ENCODE assay signal across 11 cellular contexts in the genomic region with DNA sequence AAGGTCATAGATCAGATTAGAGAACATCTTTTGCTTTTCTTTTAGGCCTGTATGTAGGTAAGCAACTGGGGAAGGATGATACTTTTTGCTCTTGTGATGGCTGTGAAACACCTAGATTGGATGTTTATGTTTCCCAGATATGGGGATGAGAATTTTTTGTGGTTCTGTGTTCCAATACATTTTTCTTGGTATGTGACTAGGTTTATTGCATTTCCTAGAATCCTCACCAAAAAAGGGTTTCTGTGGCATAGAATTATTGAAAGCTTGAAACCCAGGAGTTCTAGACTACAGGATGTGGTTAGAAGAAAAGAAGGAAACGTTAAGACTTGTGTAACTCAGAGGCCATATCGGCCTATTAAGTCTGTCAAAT. TPM values are rescaled to one million over a fixed set of nuclear protein-coding genes. Genes with fewer than 3 reads are reported as not detected.
A peak's percentile ranks its signal among the peaks of the same experiment; 100 is the strongest.
DNase-seq lines count a peak whose midpoint lies in the region; ATAC-seq, FAIRE-seq and TF ChIP-seq lines count a peak whose summit lies in the region.
"Had no signal": no experiment of that assay in that cellular context is flagged by ENCODE, and none has a peak within 500 bp of the region (broad histone marks: within the 10 kb centered on the region; RNA-seq: fewer than 3 reads in every experiment).

No MANE protein-coding gene starts in this region.

- H3K27me3 ChIP-seq in smooth muscle cell (ENCODE audit: low read depth), result no peaks in the 10 kb centered on the region
- H3K27me3 ChIP-seq: colonic mucosa had no signal

- peaks cover 74% of the 10 kb centered on the region for H3K36me3 Mint-ChIP-seq in activated CD4-positive, alpha-beta T cell treated with anti-CD3 and anti-CD28 coated beads for 36 hours (ENCODE audit: low read depth)
- peaks cover 89% of the 10 kb centered on the region for H3K36me3 Mint-ChIP-seq in activated CD8-positive, alpha-beta T cell treated with anti-CD3 and anti-CD28 coated beads, Interleukin-2, amount 10 ng/mL, durations not matched to agents 7 days and 5 days (ENCODE audit: low read depth)

- no peak for FAIRE-seq in frontal cortex (lab: Jason Lieb, UNC)

- H3K4me3 ChIP-seq in smooth muscle cell (no peak overlapping the region), coronary artery (no peak overlapping the region)
- H3K4me3 ChIP-seq: A549, colonic mucosa, lower lobe of right lung had no signal

- H3K9me3 ChIP-seq in smooth muscle cell (replicated peaks; ENCODE audit: low read depth), result no peaks in the 10 kb centered on the region
- H3K9me3 ChIP-seq: colonic mucosa, lower lobe of right lung had no signal

- intact Hi-C loops in activated CD4-positive, alpha-beta T cell treated with anti-CD3 and anti-CD28 coated beads for 36 hours (cut with DNase I, micrococcal nuclease), result loop anchor here (1.0 to 10.0 kb wide), 15 partner anchors 9 to 942 kb away; no protein-coding TSS in a partner anchor

- H3K27ac ChIP-seq in smooth muscle cell (ENCODE audit: low read depth), result peak overlapping the region; percentile 38
- no peak overlapping the region for H3K27ac ChIP-seq in coronary artery
- H3K27ac ChIP-seq: colonic mucosa, lower lobe of right lung had no signal

- WGBS in smooth muscle cell (ENCODE audit: low lambda C conversion rate), result 51% methylated on average over 2 of the region's 2 CpGs

- H3K27me3 Mint-ChIP-seq in activated CD4-positive, alpha-beta T cell treated with anti-CD3 and anti-CD28 coated beads for 36 hours, result no peaks in the 10 kb centered on the region
- no peaks in the 10 kb centered on the region for H3K27me3 Mint-ChIP-seq in activated CD8-positive, alpha-beta T cell treated with anti-CD3 and anti-CD28 coated beads, Interleukin-2, amount 10 ng/mL, durations not matched to agents 7 days and 5 days (ENCODE audit: low read depth)

- H3K4me1 ChIP-seq in smooth muscle cell (ENCODE audit: low read depth), result no peaks in the 10 kb centered on the region
- H3K4me1 ChIP-seq: A549, colonic mucosa had no signal

- POLR2A ChIA-PET in activated CD4-positive, alpha-beta T cell treated with anti-CD3 and anti-CD28 coated beads for 36 hours (lab: Charles Lee), result interaction anchor here (0.6 to 1.5 kb wide), 3 partner anchors 22 to 185 kb away, joined by 3 to 5 read pairs (median 5); no protein-coding TSS in a partner anchor
- POLR2A ChIA-PET in activated CD8-positive, alpha-beta T cell treated with anti-CD3 and anti-CD28 coated beads, Interleukin-2, amount 10 ng/mL, durations not matched to agents 7 days and 5 days (lab: Charles Lee), result interaction anchor here (1.0 to 2.3 kb wide), 11 partner anchors 10 to 245 kb away, joined by 3 to 14 read pairs (median 3); no protein-coding TSS in a partner anchor

- H3K9ac ChIP-seq in smooth muscle cell (ENCODE audit: low read depth), result no peak overlapping the region

- no peaks in the 10 kb centered on the region for H4K20me1 ChIP-seq in smooth muscle cell (ENCODE audit: low read depth)

- H3F3A ChIP-seq in smooth muscle cell (ENCODE audit: low read depth), result no peaks in the 10 kb centered on the region

- H3K4me3 Mint-ChIP-seq in activated CD4-positive, alpha-beta T cell treated with anti-CD3 and anti-CD28 coated beads for 36 hours, result peak overlapping the region; percentile 79
- peak overlapping the region; percentile 92 for H3K4me3 Mint-ChIP-seq in activated CD8-positive, alpha-beta T cell treated with anti-CD3 and anti-CD28 coated beads, Interleukin-2, amount 10 ng/mL, durations not matched to agents 7 days and 5 days

- no peak overlapping the region for H3K4me2 ChIP-seq in smooth muscle cell
- H3K4me2 ChIP-seq: A549 had no signal

- H2AFZ ChIP-seq in smooth muscle cell (ENCODE audit: low read depth), result no peak overlapping the region

- peak; percentile 29 for ATAC-seq in activated CD4-positive, alpha-beta T cell treated with anti-CD3 and anti-CD28 coated beads for 36 hours
- peak; percentile 48 for ATAC-seq in HG03457 (IDR thresholded peaks at IDR 0.05; ENCODE audit: unreplicated experiment)
- ATAC-seq in activated CD8-positive, alpha-beta T cell treated with anti-CD3 and anti-CD28 coated beads, Interleukin-2, amount 10 ng/mL, durations not matched to agents 7 days and 5 days, result peak; percentile 34

- no peaks in the 10 kb centered on the region for H3K79me2 ChIP-seq in smooth muscle cell (ENCODE audit: low read depth)

- TF ChIP-seq CTCF in smooth muscle cell (IDR thresholded peaks at IDR 0.05; ENCODE audit: borderline replicate concordance, insufficient read depth, poor library complexity, severe bottlenecking), result no peak
- TF ChIP-seq CTCF in coronary artery (IDR thresholded peaks at IDR 0.05), result no peak

- peak overlapping the region; percentile 94 for H3K27ac Mint-ChIP-seq in activated CD4-positive, alpha-beta T cell treated with anti-CD3 and anti-CD28 coated beads for 36 hours
- H3K27ac Mint-ChIP-seq in activated CD8-positive, alpha-beta T cell treated with anti-CD3 and anti-CD28 coated beads, Interleukin-2, amount 10 ng/mL, durations not matched to agents 7 days and 5 days, result peak overlapping the region; percentile 88

- CTCF ChIA-PET in activated CD4-positive, alpha-beta T cell treated with anti-CD3 and anti-CD28 coated beads for 36 hours (lab: Charles Lee), result interaction anchor here (0.5 to 9.8 kb wide), 30 partner anchors 10 to 307 kb away, joined by 3 to 262 read pairs (median 5); a partner anchor contains a TSS
- CTCF ChIA-PET in activated CD8-positive, alpha-beta T cell treated with anti-CD3 and anti-CD28 coated beads, Interleukin-2, amount 10 ng/mL, durations not matched to agents 7 days and 5 days (lab: Charles Lee), result interaction anchor here (0.7 to 9.0 kb wide), 34 partner anchors 11 to 306 kb away, joined by 3 to 264 read pairs (median 5); a partner anchor contains a TSS

- peaks cover 2% of the 10 kb centered on the region for H3K36me3 ChIP-seq in smooth muscle cell (ENCODE audit: low read depth)
- H3K36me3 ChIP-seq: colonic mucosa had no signal

- DNase-seq in activated CD4-positive, alpha-beta T cell treated with anti-CD3 and anti-CD28 coated beads for 36 hours, result no peak
- no peak for DNase-seq in activated CD4-positive, alpha-beta T cell treated with anti-CD3 and anti-CD28 coated beads, Interleukin-2, amount 50 U/mL, for 4 hours
- no peak for DNase-seq in activated CD8-positive, alpha-beta T cell treated with anti-CD3 and anti-CD28 coated beads, Interleukin-2, amount 10 ng/mL, durations not matched to agents 7 days and 5 days
- DNase-seq in smooth muscle cell (lab: John Stamatoyannopoulos, UW; ENCODE audit: unreplicated experiment), result no peak
- no peak for DNase-seq in T-helper 9 cell
- DNase-seq in frontal cortex (ENCODE audit: low spot score in 2 of 2), result no peak
- no peak for DNase-seq in coronary artery (ENCODE audit: low spot score)
- DNase-seq: lower lobe of right lung had no signal

- peaks cover 5% of the 10 kb centered on the region for H3K9me3 Mint-ChIP-seq in activated CD4-positive, alpha-beta T cell treated with anti-CD3 and anti-CD28 coated beads for 36 hours (ENCODE audit: low read depth)
- peaks cover 19% of the 10 kb centered on the region for H3K9me3 Mint-ChIP-seq in activated CD8-positive, alpha-beta T cell treated with anti-CD3 and anti-CD28 coated beads, Interleukin-2, amount 10 ng/mL, durations not matched to agents 7 days and 5 days (ENCODE audit: insufficient read depth)

- H3K4me1 Mint-ChIP-seq in activated CD4-positive, alpha-beta T cell treated with anti-CD3 and anti-CD28 coated beads for 36 hours, result peaks cover 94% of the 10 kb centered on the region
- peaks cover 55% of the 10 kb centered on the region for H3K4me1 Mint-ChIP-seq in activated CD8-positive, alpha-beta T cell treated with anti-CD3 and anti-CD28 coated beads, Interleukin-2, amount 10 ng/mL, durations not matched to agents 7 days and 5 days (ENCODE audit: low read depth)

RNA-seq across cellular contexts. Expression of a gene that starts 25.8 kb away (rescaled TPM):
- 10 to 100 TPM; 27.7 to 34.6 TPM for total RNA-seq in activated CD4-positive, alpha-beta T cell treated with anti-CD3 and anti-CD28 coated beads for 36 hours
- total RNA-seq in activated CD8-positive, alpha-beta T cell treated with anti-CD3 and anti-CD28 coated beads, Interleukin-2, amount 10 ng/mL, durations not matched to agents 7 days and 5 days, result 10 to 100 TPM; 68.2 to 69.1 TPM
- 13.3 and 15.7 TPM in 2 replicates for total RNA-seq in smooth muscle cell
- 9.2 and 12.4 TPM in 2 replicates for polyA plus RNA-seq in smooth muscle cell
- total RNA-seq in frontal cortex, result 15.5 TPM

RNA-seq across cellular contexts. Expression of a gene that starts 26.1 kb away (rescaled TPM):
- 10 to 100 TPM; 13.0 to 17.8 TPM for total RNA-seq in activated CD4-positive, alpha-beta T cell treated with anti-CD3 and anti-CD28 coated beads for 36 hours
- total RNA-seq in activated CD8-positive, alpha-beta T cell treated with anti-CD3 and anti-CD28 coated beads, Interleukin-2, amount 10 ng/mL, durations not matched to agents 7 days and 5 days, result 10 to 100 TPM; 18.2 to 20.5 TPM
- total RNA-seq in smooth muscle cell (42.9 and 44.7 TPM in 2 replicates), frontal cortex (20.4 TPM)
- polyA plus RNA-seq in smooth muscle cell, result 69.5 and 78.8 TPM in 2 replicates
